In genomic region chr5:109612278-109612905, GRCh38 we compare ENCODE assay signal across 28 cellular contexts.
DNase-seq lines count a peak whose midpoint lies in the region; ATAC-seq and TF ChIP-seq lines count a peak whose summit lies in the region.
"Had no signal": no experiment of that assay in that cellular context is flagged by ENCODE, and none has a peak within 500 bp of the region (broad histone marks: within the 10 kb centered on the region; RNA-seq: fewer than 3 reads in every experiment).

No MANE protein-coding gene starts in this region.

- H4K91ac ChIP-seq in neuronal stem cell (ENCODE audit: low read depth, low read length, poor library complexity) = no peak overlapping the region

- no peak overlapping the region for H3K18ac ChIP-seq in neuronal stem cell (ENCODE audit: low read length)

- no peaks in the 10 kb centered on the region for H3K36me3 Mint-ChIP-seq in glutamatergic neuron (ENCODE audit: unreplicated experiment)
- H3K36me3 Mint-ChIP-seq in T-helper 2 cell treated with Interferon-gamma antibody and Interleukin-4, amounts not matched to agents 5 μg/mL and 100 μg/mL, for 36 hours (ENCODE audit: low read depth) = no peaks in the 10 kb centered on the region
- H3K36me3 Mint-ChIP-seq: activated naive CD8-positive, alpha-beta T cell treated with anti-CD3 and anti-CD28 coated beads, Interleukin-2, amount 10 ng/mL, durations not matched to agents 7 days and 5 days; CD4-positive, CD25-positive, alpha-beta regulatory T cell; natural killer cell treated with Interleukin-12 subunit alpha and Interleukin-12 subunit beta and Interleukin-15 and Interleukin-18, amount 100 ng/mL, for 72 hours; stimulated activated effector memory CD8-positive, alpha-beta T cell treated with anti-CD3 and anti-CD28 coated beads, Interleukin-12 subunit alpha, Interleukin-12 subunit beta, amount 100 ng/mL, for 72 hours had no signal

- H2BK120ac ChIP-seq in neuronal stem cell (ENCODE audit: low read depth, low read length) = no peak overlapping the region

- peaks cover 60% of the 10 kb centered on the region for H3K4me1 ChIP-seq in A673 (ENCODE audit: insufficient read depth, low read length, poor library complexity, severe bottlenecking)
- H3K4me1 ChIP-seq in neuronal stem cell (ENCODE audit: control insufficient read depth in 2 of 2, insufficient read depth in 1 of 2, low read depth in 1 of 2, low read length in 2 of 2) = peaks cover 6 to 16% of the 10 kb centered on the region in 2 donors
- H3K4me1 ChIP-seq: sigmoid colon had no signal

- H3K27ac Mint-ChIP-seq in glutamatergic neuron (ENCODE audit: unreplicated experiment) = peak overlapping the region; percentile 90
- no peak overlapping the region for H3K27ac Mint-ChIP-seq in T-helper 2 cell treated with Interferon-gamma antibody and Interleukin-4, amounts not matched to agents 5 μg/mL and 100 μg/mL, for 36 hours
- H3K27ac Mint-ChIP-seq: activated naive CD8-positive, alpha-beta T cell treated with anti-CD3 and anti-CD28 coated beads, Interleukin-2, amount 10 ng/mL, durations not matched to agents 7 days and 5 days; CD4-positive, CD25-positive, alpha-beta regulatory T cell; natural killer cell treated with Interleukin-12 subunit alpha and Interleukin-12 subunit beta and Interleukin-15 and Interleukin-18, amount 100 ng/mL, for 72 hours; progenitor cell of endocrine pancreas; stimulated activated effector memory CD8-positive, alpha-beta T cell treated with anti-CD3 and anti-CD28 coated beads, Interleukin-12 subunit alpha, Interleukin-12 subunit beta, amount 100 ng/mL, for 72 hours; T-helper 1 cell treated with Interleukin-12 subunit alpha and Interleukin-12 subunit beta and Interleukin-4 antibody, amounts not matched to agents 30 μg/mL and 1 μg/mL, for 36 hours had no signal

- H2BK5ac ChIP-seq in neuronal stem cell (ENCODE audit: low read length) = no peak overlapping the region

- no peak overlapping the region for H3K23ac ChIP-seq in neuronal stem cell (ENCODE audit: low read depth, low read length, poor library complexity)

- peaks cover 4% of the 10 kb centered on the region for H3K9me3 Mint-ChIP-seq in glutamatergic neuron (ENCODE audit: unreplicated experiment)
- H3K9me3 Mint-ChIP-seq in T-helper 2 cell treated with Interferon-gamma antibody and Interleukin-4, amounts not matched to agents 5 μg/mL and 100 μg/mL, for 36 hours = no peaks in the 10 kb centered on the region
- H3K9me3 Mint-ChIP-seq: CD4-positive, CD25-positive, alpha-beta regulatory T cell; natural killer cell treated with Interleukin-12 subunit alpha and Interleukin-12 subunit beta and Interleukin-15 and Interleukin-18, amount 100 ng/mL, for 72 hours; T-helper 1 cell treated with Interleukin-12 subunit alpha and Interleukin-12 subunit beta and Interleukin-4 antibody, amounts not matched to agents 30 μg/mL and 1 μg/mL, for 36 hours had no signal

- peaks cover 23% of the 10 kb centered on the region for H3K4me1 Mint-ChIP-seq in glutamatergic neuron (ENCODE audit: low read depth, unreplicated experiment)
- H3K4me1 Mint-ChIP-seq in T-helper 2 cell treated with Interferon-gamma antibody and Interleukin-4, amounts not matched to agents 5 μg/mL and 100 μg/mL, for 36 hours (ENCODE audit: low read depth) = no peaks in the 10 kb centered on the region
- H3K4me1 Mint-ChIP-seq: activated naive CD8-positive, alpha-beta T cell treated with anti-CD3 and anti-CD28 coated beads, Interleukin-2, amount 10 ng/mL, durations not matched to agents 7 days and 5 days; CD4-positive, CD25-positive, alpha-beta regulatory T cell; stimulated activated effector memory CD8-positive, alpha-beta T cell treated with anti-CD3 and anti-CD28 coated beads, Interleukin-12 subunit alpha, Interleukin-12 subunit beta, amount 100 ng/mL, for 72 hours had no signal

- H3K4me3 ChIP-seq in A673 (ENCODE audit: low read depth, low read length, poor library complexity, severe bottlenecking) = no peak overlapping the region
- no peak overlapping the region for H3K4me3 ChIP-seq in neuronal stem cell (ENCODE audit: low read length in 2 of 2)
- H3K4me3 ChIP-seq: sigmoid colon, suprapubic skin had no signal

- H3K27me3 Mint-ChIP-seq in glutamatergic neuron (ENCODE audit: unreplicated experiment) = no peaks in the 10 kb centered on the region
- H3K27me3 Mint-ChIP-seq in T-helper 2 cell treated with Interferon-gamma antibody and Interleukin-4, amounts not matched to agents 5 μg/mL and 100 μg/mL, for 36 hours (ENCODE audit: low read depth) = no peaks in the 10 kb centered on the region
- H3K27me3 Mint-ChIP-seq: activated naive CD8-positive, alpha-beta T cell treated with anti-CD3 and anti-CD28 coated beads, Interleukin-2, amount 10 ng/mL, durations not matched to agents 7 days and 5 days; CD4-positive, CD25-positive, alpha-beta regulatory T cell; progenitor cell of endocrine pancreas had no signal

- peak overlapping the region; percentile 8 for H2AFZ ChIP-seq in neuronal stem cell (ENCODE audit: low read length)

- no peak overlapping the region for H4K8ac ChIP-seq in neuronal stem cell (ENCODE audit: low read depth, low read length)

- no TSS peak for BruUV-seq in A673 (replicated peaks; lab: Mats Ljungman, UMichigan)

- H3K27me3 ChIP-seq in A673 (replicated peaks; ENCODE audit: insufficient read depth, low read depth, low read length, poor library complexity) (no peaks in the 10 kb centered on the region), neuronal stem cell (ENCODE audit: control insufficient read depth in 3 of 3, insufficient read depth in 3 of 3, low read depth in 1 of 3, low read length in 3 of 3) (no peaks in the 10 kb centered on the region)
- H3K27me3 ChIP-seq: sigmoid colon, suprapubic skin had no signal

- H2AK5ac ChIP-seq in neuronal stem cell (ENCODE audit: low read depth, low read length) = no peak overlapping the region

- POLR2A ChIA-PET in A673 (lab: Charles Lee; ENCODE audit: low non-redundant PET) (interaction anchor here (0.6 to 0.9 kb wide), 3 partner anchors 37 to 223 kb away, joined by 3 read pairs; no protein-coding TSS in a partner anchor), HEK293T (lab: Yijun Ruan, JAX) (no interaction called here)

- H3K79me1 ChIP-seq in neuronal stem cell (ENCODE audit: low read depth, low read length) = no peaks in the 10 kb centered on the region

- no peak overlapping the region for H3K4me2 ChIP-seq in neuronal stem cell (ENCODE audit: insufficient read depth, low read length, poor library complexity, severe bottlenecking)
- H3K4me2 ChIP-seq: SK-N-SH had no signal

- H2BK15ac ChIP-seq in neuronal stem cell (ENCODE audit: low read length) = no peak overlapping the region

- H3K9ac ChIP-seq in neuronal stem cell (ENCODE audit: low read depth, low read length, poor library complexity) = no peak overlapping the region
- H3K9ac ChIP-seq: SK-N-SH had no signal

- no peak overlapping the region for H3K4ac ChIP-seq in neuronal stem cell (ENCODE audit: low read length)

- H3K4me3 Mint-ChIP-seq in glutamatergic neuron (ENCODE audit: unreplicated experiment) = no peak overlapping the region
- no peak overlapping the region for H3K4me3 Mint-ChIP-seq in T-helper 2 cell treated with Interferon-gamma antibody and Interleukin-4, amounts not matched to agents 5 μg/mL and 100 μg/mL, for 36 hours
- H3K4me3 Mint-ChIP-seq: activated naive CD8-positive, alpha-beta T cell treated with anti-CD3 and anti-CD28 coated beads, Interleukin-2, amount 10 ng/mL, durations not matched to agents 7 days and 5 days; CD4-positive, CD25-positive, alpha-beta regulatory T cell; natural killer cell treated with Interleukin-12 subunit alpha and Interleukin-12 subunit beta and Interleukin-15 and Interleukin-18, amount 100 ng/mL, for 72 hours; stimulated activated effector memory CD8-positive, alpha-beta T cell treated with anti-CD3 and anti-CD28 coated beads, Interleukin-12 subunit alpha, Interleukin-12 subunit beta, amount 100 ng/mL, for 72 hours; T-helper 1 cell treated with Interleukin-12 subunit alpha and Interleukin-12 subunit beta and Interleukin-4 antibody, amounts not matched to agents 30 μg/mL and 1 μg/mL, for 36 hours had no signal

- H3K36me3 ChIP-seq in A673 (ENCODE audit: insufficient read depth, low read length, poor library complexity, severe bottlenecking) (no peaks in the 10 kb centered on the region), neuronal stem cell (replicated peaks in 1 of 2; ENCODE audit: control insufficient read depth in 2 of 2, insufficient read depth in 2 of 2, low read length in 2 of 2) (no peaks in the 10 kb centered on the region)
- H3K36me3 ChIP-seq: sigmoid colon, suprapubic skin had no signal

- no peak overlapping the region for H3K14ac ChIP-seq in neuronal stem cell (ENCODE audit: low read length)

- ATAC-seq in HG03457 (IDR thresholded peaks at IDR 0.05; ENCODE audit: unreplicated experiment) = no peak
- ATAC-seq in left lobe of liver = no peak
- ATAC-seq: left ventricle myocardium superior; natural killer cell treated with Interleukin-12 subunit alpha and Interleukin-12 subunit beta and Interleukin-15 and Interleukin-18, amount 100 ng/mL, for 72 hours had no signal

- intact Hi-C loops in A673 (cut with micrococcal nuclease; ENCODE audit: unreplicated experiment) = loop anchor here (5.0 to 10.0 kb wide), 5 partner anchors 130 to 970 kb away; no protein-coding TSS in a partner anchor

- DNase-seq in A673 (ENCODE audit: low spot score) = peak; percentile 55
- peak in 43 of 58 donors; percentile 8 to 84 (median 51) for DNase-seq in anterior cingulate cortex (lab: John Stamatoyannopoulos, UW)
- DNase-seq in glutamatergic neuron = no peak
- peak; percentile 21 for DNase-seq in neuronal stem cell (ENCODE audit: low spot score)
- DNase-seq in T-helper 2 cell treated with Interferon-gamma antibody and Interleukin-4, amounts not matched to agents 5 μg/mL and 100 μg/mL, for 36 hours (ENCODE audit: low spot score) = no peak
- no peak for DNase-seq in HEK293T (ENCODE audit: extremely low spot score)
- DNase-seq in left lobe of liver (ENCODE audit: low spot score) = no peak
- DNase-seq: activated CD4-positive, alpha-beta T cell treated with anti-CD3 and anti-CD28 coated beads for 4 hours; activated naive CD8-positive, alpha-beta T cell treated with anti-CD3 and anti-CD28 coated beads, Interleukin-2, amount 10 ng/mL, durations not matched to agents 7 days and 5 days; activated T-cell treated with anti-CD3 and anti-CD28 coated beads for 4 hours; CD4-positive, CD25-positive, alpha-beta regulatory T cell; effector memory CD4-positive, alpha-beta T cell; erythroblast; left ventricle myocardium superior; NCI-H1417 treated with DMSO at 0.1 percent for 48 hours; NCI-H2081 treated with DMSO at 0.1 percent for 48 hours; NCI-H226; sigmoid colon; SK-N-SH; stimulated activated CD4-positive, alpha-beta T cell treated with anti-CD3 and anti-CD28 coated beads, Interleukin-4, amount 100 ng/mL, for 24 hours had no signal

- WGBS in neuronal stem cell (ENCODE audit: extremely low coverage in 2 of 2, insufficient read length in 2 of 2, insufficient replicate concordance in 1 of 2), 2 donors = no CpG with 5 or more reads among the region's 6 CpGs

- no peak overlapping the region for H2BK12ac ChIP-seq in neuronal stem cell (ENCODE audit: low read length)

- peaks cover 7% of the 10 kb centered on the region for H3K9me3 ChIP-seq in A673 (ENCODE audit: low read depth, low read length, poor library complexity, severe bottlenecking)
- H3K9me3 ChIP-seq in neuronal stem cell (replicated peaks in 1 of 2; ENCODE audit: control insufficient read depth in 2 of 2, insufficient read depth in 1 of 2, low read depth in 1 of 2, low read length in 2 of 2) = no peaks in the 10 kb centered on the region
- H3K9me3 ChIP-seq: sigmoid colon, SK-N-SH, suprapubic skin had no signal

- peak overlapping the region; percentile 99 for H3K27ac ChIP-seq in A673 (ENCODE audit: low read depth, low read length, poor library complexity, severe bottlenecking)
- H3K27ac ChIP-seq in neuronal stem cell (replicated peaks; ENCODE audit: low read length) = no peak overlapping the region
- H3K27ac ChIP-seq: 22Rv1, RWPE1, sigmoid colon, suprapubic skin had no signal

- TF ChIP-seq CTCF in A673 (conservative IDR thresholded peaks at IDR 0.05; ENCODE audit: low read depth, low read length) = no peak
- no peak for TF ChIP-seq CTCF in glutamatergic neuron (IDR thresholded peaks at IDR 0.05; ENCODE audit: partially characterized antibody, unreplicated experiment)

- CTCF ChIA-PET in A673 (lab: Charles Lee) (interaction anchor here (0.6 to 1.6 kb wide), 3 partner anchors 76 to 1273 kb away, joined by 3 to 12 read pairs (median 4); no protein-coding TSS in a partner anchor), HEK293T (lab: Yijun Ruan, JAX) (no interaction called here)

Comparison
In these comparisons a context has a peak if more than half of its experiments do, and no peak if none do; other contexts are left out.
1. DNase-seq: peak in A673 (single experiment), anterior cingulate cortex (43 of 58) and neuronal stem cell (single experiment); none in glutamatergic neuron (single experiment), T-helper 2 cell treated with Interferon-gamma antibody and Interleukin-4, amounts not matched to agents 5 μg/mL and 100 μg/mL, for 36 hours (single experiment), HEK293T (single experiment) and left lobe of liver (single experiment).